ENCODE assay signal across 8 cellular contexts in genomic region chr4:75708218-75708691, GRCh38.
DNase-seq lines count a peak whose midpoint lies in the region; FAIRE-seq and TF ChIP-seq lines count a peak whose summit lies in the region.

No MANE protein-coding gene starts in this region.

- H3K4me1 Mint-ChIP-seq in T-helper 1 cell treated with Interleukin-12 subunit alpha and Interleukin-12 subunit beta and Interleukin-4 antibody, amounts not matched to agents 30 μg/mL and 1 μg/mL, for 36 hours (ENCODE audit: low read depth) = peaks cover 5% of the 10 kb centered on the region

- CTCF ChIA-PET in RWPE1 (lab: Yijun Ruan, JAX) = no interaction called here

- H3K4me3 Mint-ChIP-seq in T-helper 1 cell treated with Interleukin-12 subunit alpha and Interleukin-12 subunit beta and Interleukin-4 antibody, amounts not matched to agents 30 μg/mL and 1 μg/mL, for 36 hours = no peak overlapping the region

- peak overlapping the region; percentile 41 for H3K27ac Mint-ChIP-seq in T-helper 1 cell treated with Interleukin-12 subunit alpha and Interleukin-12 subunit beta and Interleukin-4 antibody, amounts not matched to agents 30 μg/mL and 1 μg/mL, for 36 hours

- in situ Hi-C loops in ACHN (cut with HindIII; ENCODE audit: low pct_ligation_motif_present, low pct_unique_long_range_greater_than_20kb, low sequenced_read_pairs) = no loop called here

- DNase-seq in ACHN = peak; percentile 63
- DNase-seq in GM19239 (ENCODE audit: insufficient read length, low spot score) = no peak
- peak; percentile 42 to 57 for DNase-seq in erythroblast (lab: John Stamatoyannopoulos, UW)
- DNase-seq in stimulated activated CD8-positive, alpha-beta memory T cell treated with anti-CD3 and anti-CD28 coated beads, Interleukin-4, amount 100 ng/mL, for 48 hours = peak; percentile 38
- no peak for DNase-seq in GOT3 (lab: John Stamatoyannopoulos, UW)
- no peak for DNase-seq in RWPE1 (ENCODE audit: low spot score)
- DNase-seq in COLO668 (lab: John Stamatoyannopoulos, UW; ENCODE audit: unreplicated experiment) = no peak

- no peak for TF ChIP-seq POLR2A in erythroblast (IDR thresholded peaks at IDR 0.05; ENCODE audit: low read length)

- POLR2A ChIA-PET in RWPE1 (lab: Yijun Ruan, JAX; ENCODE audit: low non-redundant PET) = no interaction called here

- H3K27ac ChIP-seq in RWPE1 = no peak overlapping the region

- peak; percentile 80 for FAIRE-seq in GM19239 (lab: Jason Lieb, UNC)

- no peaks in the 10 kb centered on the region for H3K27me3 Mint-ChIP-seq in T-helper 1 cell treated with Interleukin-12 subunit alpha and Interleukin-12 subunit beta and Interleukin-4 antibody, amounts not matched to agents 30 μg/mL and 1 μg/mL, for 36 hours (ENCODE audit: low read depth)

- no peak for TF ChIP-seq CTCF in RWPE1 (conservative IDR thresholded peaks at IDR 0.05; ENCODE audit: low read depth)

- H3K36me3 Mint-ChIP-seq in T-helper 1 cell treated with Interleukin-12 subunit alpha and Interleukin-12 subunit beta and Interleukin-4 antibody, amounts not matched to agents 30 μg/mL and 1 μg/mL, for 36 hours (ENCODE audit: low read depth) = no peaks in the 10 kb centered on the region

- no peaks in the 10 kb centered on the region for H3K9me3 Mint-ChIP-seq in T-helper 1 cell treated with Interleukin-12 subunit alpha and Interleukin-12 subunit beta and Interleukin-4 antibody, amounts not matched to agents 30 μg/mL and 1 μg/mL, for 36 hours

Comparison
In these comparisons a context has a peak if more than half of its experiments do, and no peak if none do; other contexts are left out.
1. DNase-seq: peak in ACHN (single experiment), erythroblast (2 of 2) and stimulated activated CD8-positive, alpha-beta memory T cell treated with anti-CD3 and anti-CD28 coated beads, Interleukin-4, amount 100 ng/mL, for 48 hours (single experiment); none in GM19239 (single experiment), GOT3 (single experiment), RWPE1 (single experiment) and COLO668 (single experiment).